In genomic region chr9:91131433-91131839, GRCh38 we compare ENCODE assay signal across 1 cellular context.
TF ChIP-seq lines count a peak whose summit lies in the region.

No MANE protein-coding gene starts in this region.

TF ChIP-seq in GM12878, 131 proteins besides CTCF, POLR2A, EP300 and RAD21 (continued from another document and continues in another):
- TF ChIP-seq ZBTB11 (CRISPR knock-in tag; IDR thresholded peaks at IDR 0.05) (no peak), ATF2 (IDR thresholded peaks at IDR 0.05; ENCODE audit: low read length) (0 out of 2 replicates have a peak, but pooled peaks have one; percentile 19), PBX3 (IDR thresholded peaks at IDR 0.05; ENCODE audit: insufficient replicate concordance, low read depth, low read length) (no peak), CBX3 (IDR thresholded peaks at IDR 0.05; ENCODE audit: borderline replicate concordance, low read depth) (no peak), NBN (IDR thresholded peaks at IDR 0.05) (no peak), ELK1 (IDR thresholded peaks at IDR 0.05; ENCODE audit: low read depth, low read length) (no peak), ZNF384 (IDR thresholded peaks at IDR 0.05; ENCODE audit: borderline replicate concordance, low read depth, low read length) (no peak), ZNF207 (IDR thresholded peaks at IDR 0.05; ENCODE audit: borderline replicate concordance) (no peak), REST (IDR thresholded peaks at IDR 0.05; ENCODE audit: low read depth, low read length) (no peak), SMAD1 (IDR thresholded peaks at IDR 0.05; ENCODE audit: low read depth, partially characterized antibody) (no peak), WRNIP1 (IDR thresholded peaks at IDR 0.05; ENCODE audit: borderline replicate concordance, low read depth, low read length) (no peak), BCL3 (IDR thresholded peaks at IDR 0.05; ENCODE audit: borderline replicate concordance, insufficient read depth, low read depth, low read length, poor library complexity, severe bottlenecking) (no peak), MXI1 (IDR thresholded peaks at IDR 0.05; ENCODE audit: low read depth, low read length) (no peak), CHD2 (IDR thresholded peaks at IDR 0.05; ENCODE audit: borderline replicate concordance, low read depth, low read length) (no peak), RB1 (IDR thresholded peaks at IDR 0.05; ENCODE audit: borderline replicate concordance) (no peak), CREB1 (IDR thresholded peaks at IDR 0.05; ENCODE audit: low read depth) (peak; percentile 61), PRDM15 (CRISPR knock-in tag; IDR thresholded peaks at IDR 0.05) (no peak), NFIC (IDR thresholded peaks at IDR 0.05; ENCODE audit: low read depth, low read length) (peak; percentile 47; the same call in 1 of the 2 replicates), MTA2 (IDR thresholded peaks at IDR 0.05; ENCODE audit: low read depth) (0 out of 2 replicates have a peak, but pooled peaks have one; percentile 33), NR2C1 (IDR thresholded peaks at IDR 0.05) (no peak), KDM1A (IDR thresholded peaks at IDR 0.05; ENCODE audit: borderline replicate concordance) (no peak), SMARCA5 (IDR thresholded peaks at IDR 0.05) (no peak), E2F8 (IDR thresholded peaks at IDR 0.05; ENCODE audit: low read depth, partially characterized antibody) (no peak), SMAD5 (IDR thresholded peaks at IDR 0.05; ENCODE audit: low read depth) (no peak), SMC3 (IDR thresholded peaks at IDR 0.05; ENCODE audit: borderline replicate concordance, low read length) (no peak), BRCA1 (IDR thresholded peaks at IDR 0.05; ENCODE audit: low read depth, low read length) (no peak), HCFC1 (IDR thresholded peaks at IDR 0.05; ENCODE audit: low read length) (no peak), POU2F2 (IDR thresholded peaks at IDR 0.05; ENCODE audit: borderline replicate concordance, low read depth, low read length) (peak; percentile 75; the same call in 1 of the 3 replicates), MYC (IDR thresholded peaks at IDR 0.05; ENCODE audit: insufficient read depth, insufficient read length, insufficient replicate concordance, low read length, severe bottlenecking) (no peak), CHD1 (IDR thresholded peaks at IDR 0.05; ENCODE audit: low read depth, low read length) (no peak), IRF3 (IDR thresholded peaks at IDR 0.05) (no peak)
